Comparison of ENCODE assay signal across 11 cellular contexts in the genomic region with DNA sequence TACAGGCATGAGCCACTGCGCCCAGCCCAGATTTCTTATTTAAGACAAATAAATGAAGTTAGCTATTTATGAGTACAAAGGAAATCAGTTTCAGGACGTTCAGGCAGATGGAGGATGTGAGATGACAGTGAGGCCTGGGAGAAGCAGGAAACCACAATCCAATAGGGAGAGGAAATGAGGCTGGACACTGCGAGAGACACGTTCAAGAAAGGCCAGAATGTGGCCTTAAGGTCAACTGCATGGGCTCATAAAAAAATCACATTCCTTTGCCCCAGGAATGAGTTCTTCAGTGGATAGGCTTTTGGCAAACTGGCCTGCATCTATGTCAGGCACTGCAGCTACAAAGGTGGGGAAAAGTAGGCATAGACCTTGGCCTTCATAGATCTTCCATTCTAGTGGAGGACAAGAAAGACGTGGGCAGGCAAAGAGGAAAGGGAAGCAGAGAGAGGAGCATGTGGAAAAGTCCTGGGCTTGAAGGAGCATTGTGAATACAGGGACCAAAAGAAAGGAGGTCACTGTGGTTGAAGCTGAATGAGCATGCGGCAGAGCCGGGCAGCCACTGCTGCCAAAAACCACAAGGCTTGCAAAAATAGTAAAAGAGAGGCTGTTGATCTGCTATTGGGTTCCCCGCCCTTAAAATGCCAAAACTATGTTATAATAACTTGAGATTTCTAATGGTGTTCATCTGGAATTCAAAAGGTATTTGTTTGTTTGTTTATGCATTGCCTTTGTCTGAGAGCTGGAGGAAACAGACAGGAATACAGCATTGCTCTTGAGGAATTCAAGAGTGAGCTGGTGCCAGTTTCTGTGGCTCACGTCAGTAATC.
DNase-seq lines count a peak whose midpoint lies in the region; ATAC-seq and TF ChIP-seq lines count a peak whose summit lies in the region.
"Had no signal": no experiment of that assay in that cellular context is flagged by ENCODE, and none has a peak within 500 bp of the region (broad histone marks: within the 10 kb centered on the region; RNA-seq: fewer than 3 reads in every experiment).

No MANE protein-coding gene starts in this region.

- ATAC-seq in heart left ventricle: peak; percentile 75 to 94 (median 92)
- ATAC-seq in activated CD8-positive, alpha-beta memory T cell treated with anti-CD3 and anti-CD28 coated beads, Interleukin-2, amount 10 ng/mL, durations not matched to agents 7 days and 5 days: no peak

- peaks cover 0 to 37% (median 20%) of the 10 kb centered on the region in 12 donors for H3K4me1 ChIP-seq in heart left ventricle

- H3K36me3 Mint-ChIP-seq in activated CD8-positive, alpha-beta memory T cell treated with anti-CD3 and anti-CD28 coated beads, Interleukin-2, amount 10 ng/mL, durations not matched to agents 7 days and 5 days: no peaks in the 10 kb centered on the region

- intact Hi-C loops in heart left ventricle (cut with DNase I): loop anchor here in 3 of 10 donors (5.0 to 10.0 kb wide), 2 partner anchors 82 to 130 kb away; a partner anchor contains a TSS

- no peak for TF ChIP-seq POLR2A in heart left ventricle (IDR thresholded peaks at IDR 0.05)

- no peaks in the 10 kb centered on the region for H3K27me3 Mint-ChIP-seq in activated CD8-positive, alpha-beta memory T cell treated with anti-CD3 and anti-CD28 coated beads, Interleukin-2, amount 10 ng/mL, durations not matched to agents 7 days and 5 days

- H3K27ac Mint-ChIP-seq in activated CD8-positive, alpha-beta memory T cell treated with anti-CD3 and anti-CD28 coated beads, Interleukin-2, amount 10 ng/mL, durations not matched to agents 7 days and 5 days: no peak overlapping the region

- TF ChIP-seq CTCF in heart left ventricle (IDR thresholded peaks at IDR 0.05): no peak

- peak; percentile 69 for DNase-seq in HS-27A (ENCODE audit: low read depth)
- DNase-seq in heart left ventricle: peak in 4 of 5 donors; percentile 44 to 67 (median 54)
- DNase-seq in skeletal muscle cell (ENCODE audit: low read depth): peak; percentile 43
- DNase-seq in SHP77 treated with DMSO at 0.1 percent for 48 hours (lab: John Stamatoyannopoulos, UW): no peak
- DNase-seq in cerebellar cortex (ENCODE audit: low spot score): no peak
- no peak for DNase-seq in stimulated activated naive CD4-positive, alpha-beta T cell treated with Interleukin-2 at 50 U/mL for 16 hours (lab: John Stamatoyannopoulos, UW)
- no peak for DNase-seq in activated CD8-positive, alpha-beta memory T cell treated with anti-CD3 and anti-CD28 coated beads, Interleukin-2, amount 10 ng/mL, durations not matched to agents 7 days and 5 days
- DNase-seq: activated CD4-positive, alpha-beta T cell treated with anti-CD3 and anti-CD28 coated beads for 1 hour; MM.1S; OCI-M1 had no signal

- no peak overlapping the region for H3K4me3 Mint-ChIP-seq in activated CD8-positive, alpha-beta memory T cell treated with anti-CD3 and anti-CD28 coated beads, Interleukin-2, amount 10 ng/mL, durations not matched to agents 7 days and 5 days

- no peaks in the 10 kb centered on the region for H3K9me3 Mint-ChIP-seq in activated CD8-positive, alpha-beta memory T cell treated with anti-CD3 and anti-CD28 coated beads, Interleukin-2, amount 10 ng/mL, durations not matched to agents 7 days and 5 days (ENCODE audit: low read depth)

- no peaks in the 10 kb centered on the region for H3K36me3 ChIP-seq in heart left ventricle

- H3K4me3 ChIP-seq in heart left ventricle: no peak overlapping the region
- no peak overlapping the region for H3K4me3 ChIP-seq in skeletal muscle cell (ENCODE audit: low read depth, low read length)

- WGBS in adipose tissue, 3 donors: 27 to 74% (median 35%) methylated on average over 9 of the region's 9 CpGs
- WGBS in heart left ventricle, 4 donors: 30 to 46% (median 40%) methylated on average over 9 of the region's 9 CpGs

- H3K27ac ChIP-seq in adipose tissue (ENCODE audit: low read depth, low read length): peak overlapping the region; percentile 38
- peak overlapping the region; percentile 29 to 84 (median 71) for H3K27ac ChIP-seq in heart left ventricle

- no peaks in the 10 kb centered on the region for H3K9me3 ChIP-seq in heart left ventricle

- CTCF ChIA-PET in activated CD8-positive, alpha-beta memory T cell treated with anti-CD3 and anti-CD28 coated beads, Interleukin-2, amount 10 ng/mL, durations not matched to agents 7 days and 5 days (lab: Charles Lee): no interaction called here

- peaks cover 8% of the 10 kb centered on the region for H3K4me1 Mint-ChIP-seq in activated CD8-positive, alpha-beta memory T cell treated with anti-CD3 and anti-CD28 coated beads, Interleukin-2, amount 10 ng/mL, durations not matched to agents 7 days and 5 days

- H3K27me3 ChIP-seq in heart left ventricle: no peaks in the 10 kb centered on the region

Comparison
In these comparisons a context has a peak if more than half of its experiments do, and no peak if none do; other contexts are left out.
1. DNase-seq: peak in HS-27A (single experiment), heart left ventricle (4 of 5) and skeletal muscle cell (single experiment); none in SHP77 treated with DMSO at 0.1 percent for 48 hours (single experiment), cerebellar cortex (single experiment), stimulated activated naive CD4-positive, alpha-beta T cell treated with Interleukin-2 at 50 U/mL for 16 hours (single experiment) and activated CD8-positive, alpha-beta memory T cell treated with anti-CD3 and anti-CD28 coated beads, Interleukin-2, amount 10 ng/mL, durations not matched to agents 7 days and 5 days (single experiment).